In the genomic region with DNA sequence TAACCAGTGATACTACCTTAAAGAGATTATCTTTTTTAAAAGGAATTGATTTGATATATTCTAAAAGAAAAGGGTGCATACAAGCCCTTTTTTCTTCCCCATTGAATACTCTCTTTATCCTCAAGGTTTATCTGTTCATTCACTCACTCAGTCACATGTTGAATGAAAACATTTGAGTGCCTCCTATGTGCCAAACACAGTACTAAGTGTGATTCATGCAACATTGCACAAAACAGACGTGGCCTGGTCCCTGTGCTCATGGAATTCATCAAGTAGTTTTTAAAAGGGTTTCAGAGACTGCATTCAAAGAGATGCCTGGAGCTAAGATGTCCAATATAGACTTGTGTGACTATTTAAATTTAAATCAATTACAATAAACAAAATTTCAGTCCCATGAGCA, we compare ENCODE assay signal across 13 cellular contexts.
A peak's percentile ranks its signal among the peaks of the same experiment; 100 is the strongest.
DNase-seq lines count a peak whose midpoint lies in the region; ATAC-seq and TF ChIP-seq lines count a peak whose summit lies in the region.
"Had no signal": no experiment of that assay in that cellular context is flagged by ENCODE, and none has a peak within 500 bp of the region (broad histone marks: within the 10 kb centered on the region; RNA-seq: fewer than 3 reads in every experiment).

No MANE protein-coding gene starts in this region.

- H3K27ac ChIP-seq in GM23248, result no peak overlapping the region
- H3K27ac ChIP-seq in mesenchymal stem cell (ENCODE audit: low read length, poor library complexity, severe bottlenecking), result no peak overlapping the region

- H3K36me3 ChIP-seq in GM23248 (ENCODE audit: low read depth), result no peaks in the 10 kb centered on the region
- no peaks in the 10 kb centered on the region for H3K36me3 ChIP-seq in mesenchymal stem cell (ENCODE audit: control insufficient read depth in 1 of 2, insufficient read depth in 2 of 2, low read depth in 1 of 2, low read length in 2 of 2)
- H3K36me3 ChIP-seq: BE2C had no signal

- in situ Hi-C loops in GM23248 (cut with MboI) (no loop called here), SK-MEL-5 (cut with HindIII; ENCODE audit: low pct_unique_long_range_greater_than_20kb, low sequenced_read_pairs) (no loop called here)

- peak; percentile 23 for DNase-seq in GM23248
- peak; percentile 52 for DNase-seq in SK-MEL-5 (ENCODE audit: low read depth, low spot score)
- DNase-seq in fibroblast of mammary gland (ENCODE audit: low read depth), result peak; percentile 40
- peak; percentile 9 for DNase-seq in stromal cell of bone marrow (ENCODE audit: low read depth)
- no peak for DNase-seq in activated T-cell treated with anti-CD3 and anti-CD28 coated beads, Interleukin-2, amount 50 U/mL, for 4 hours
- no peak for DNase-seq in mesenchymal stem cell
- DNase-seq: BE2C; C1 segment of cervical spinal cord; Caco-2; CD4-positive, CD25-positive, alpha-beta regulatory T cell; CD8-positive, alpha-beta memory T cell; H9 had no signal

- no peak overlapping the region for H2BK12ac ChIP-seq in mesenchymal stem cell (ENCODE audit: low read length in 2 of 2)

- H4K8ac ChIP-seq in mesenchymal stem cell (ENCODE audit: low read length), result no peak overlapping the region

- no peak overlapping the region for H2BK15ac ChIP-seq in mesenchymal stem cell (ENCODE audit: low read depth, poor library complexity, severe bottlenecking)

- no peaks in the 10 kb centered on the region for H3K9me3 ChIP-seq in GM23248 (ENCODE audit: low read depth)
- H3K9me3 ChIP-seq in mesenchymal stem cell (ENCODE audit: control insufficient read depth, low read length), result no peaks in the 10 kb centered on the region
- H3K9me3 ChIP-seq: BE2C, Caco-2 had no signal

- no peaks in the 10 kb centered on the region for H3K36me3 Mint-ChIP-seq in activated T-cell treated with anti-CD3 and anti-CD28 coated beads, Interleukin-2, amount 50 U/mL, for 4 hours (ENCODE audit: insufficient read depth)
- H3K36me3 Mint-ChIP-seq: CD4-positive, CD25-positive, alpha-beta regulatory T cell; CD8-positive, alpha-beta memory T cell had no signal

- no peak for TF ChIP-seq CTCF in fibroblast of mammary gland (conservative IDR thresholded peaks at IDR 0.05; ENCODE audit: control insufficient read depth, insufficient read depth, low read depth, low read length)

- H3K4me3 ChIP-seq in GM23248 (no peak overlapping the region), fibroblast of mammary gland (ENCODE audit: control insufficient read depth, low read depth, low read length) (no peak overlapping the region), mesenchymal stem cell (ENCODE audit: insufficient read depth in 1 of 2, low read depth in 1 of 2, low read length in 2 of 2) (no peak overlapping the region)

- no peak overlapping the region for H3K23ac ChIP-seq in mesenchymal stem cell (ENCODE audit: low read length in 2 of 2)

- H3K18ac ChIP-seq in mesenchymal stem cell (ENCODE audit: low read depth in 1 of 2, low read length in 2 of 2), result no peak overlapping the region

- no peaks in the 10 kb centered on the region for H3K79me2 ChIP-seq in GM23248 (ENCODE audit: insufficient read depth)

- H3K4me3 Mint-ChIP-seq in activated T-cell treated with anti-CD3 and anti-CD28 coated beads, Interleukin-2, amount 50 U/mL, for 4 hours, result no peak overlapping the region
- H3K4me3 Mint-ChIP-seq: CD4-positive, CD25-positive, alpha-beta regulatory T cell; CD8-positive, alpha-beta memory T cell; H9 had no signal

- peaks cover 15% of the 10 kb centered on the region for H3K4me1 ChIP-seq in GM23248 (ENCODE audit: insufficient read depth)
- H3K4me1 ChIP-seq in mesenchymal stem cell (ENCODE audit: control insufficient read depth, insufficient read depth, low read depth, low read length), result no peaks in the 10 kb centered on the region
- H3K4me1 ChIP-seq: BE2C, Caco-2 had no signal

- peaks cover 22% of the 10 kb centered on the region for H3K27me3 Mint-ChIP-seq in activated T-cell treated with anti-CD3 and anti-CD28 coated beads, Interleukin-2, amount 50 U/mL, for 4 hours (ENCODE audit: low read depth)

- H2AK5ac ChIP-seq in mesenchymal stem cell (ENCODE audit: low read length, severe bottlenecking), result no peak overlapping the region

- H3K4me1 Mint-ChIP-seq in activated T-cell treated with anti-CD3 and anti-CD28 coated beads, Interleukin-2, amount 50 U/mL, for 4 hours (ENCODE audit: low read depth), result peaks cover 8% of the 10 kb centered on the region
- H3K4me1 Mint-ChIP-seq: CD4-positive, CD25-positive, alpha-beta regulatory T cell; CD8-positive, alpha-beta memory T cell had no signal

- no peak overlapping the region for H2BK120ac ChIP-seq in mesenchymal stem cell (ENCODE audit: low read depth, low read length)

- 46 to 50% methylated on average over 1 of the region's 1 CpG for WGBS in GM23248 (ENCODE audit: low coverage in 1 of 2, low lambda C conversion rate in 2 of 2, missing lambda C conversion rate in 2 of 2), 2 experiments
- 60% methylated on average over 1 of the region's 1 CpG for WGBS in mesenchymal stem cell

- H3K9ac ChIP-seq in GM23248 (no peak overlapping the region), mesenchymal stem cell (ENCODE audit: low read length) (no peak overlapping the region)

- H3F3A ChIP-seq in GM23248 (ENCODE audit: insufficient read depth), result no peaks in the 10 kb centered on the region

- H3K79me1 ChIP-seq in mesenchymal stem cell (replicated peaks; ENCODE audit: low read length, poor library complexity, severe bottlenecking), result no peaks in the 10 kb centered on the region

- no peak overlapping the region for H4K91ac ChIP-seq in mesenchymal stem cell (ENCODE audit: low read length)

- no peaks in the 10 kb centered on the region for H3K27me3 ChIP-seq in GM23248 (replicated peaks; ENCODE audit: insufficient read depth)
- no peaks in the 10 kb centered on the region for H3K27me3 ChIP-seq in mesenchymal stem cell (ENCODE audit: control insufficient read depth in 1 of 2, insufficient read depth in 1 of 2, low read length in 2 of 2)

- H2AFZ ChIP-seq in GM23248 (no peak overlapping the region), mesenchymal stem cell (ENCODE audit: low read depth, low read length) (no peak overlapping the region)

- H3K9me2 ChIP-seq in GM23248 (ENCODE audit: insufficient read depth), result no peaks in the 10 kb centered on the region

- no peak overlapping the region for H3K14ac ChIP-seq in mesenchymal stem cell (ENCODE audit: low read length in 2 of 2)

- H4K20me1 ChIP-seq in GM23248 (ENCODE audit: insufficient read depth), result no peaks in the 10 kb centered on the region

- H3K4me2 ChIP-seq in GM23248 (ENCODE audit: unreplicated experiment) (no peak overlapping the region), mesenchymal stem cell (ENCODE audit: low read length, poor library complexity, severe bottlenecking) (no peak overlapping the region)

- no peak overlapping the region for H2BK5ac ChIP-seq in mesenchymal stem cell (ENCODE audit: low read depth, low read length, poor library complexity, severe bottlenecking)

- H3K9me3 Mint-ChIP-seq in activated T-cell treated with anti-CD3 and anti-CD28 coated beads, Interleukin-2, amount 50 U/mL, for 4 hours, result no peaks in the 10 kb centered on the region

- ATAC-seq in GM21360 (IDR thresholded peaks at IDR 0.05; ENCODE audit: unreplicated experiment), result no peak
- no peak for ATAC-seq in activated T-cell treated with anti-CD3 and anti-CD28 coated beads, Interleukin-2, amount 50 U/mL, for 4 hours

- no peak overlapping the region for H3K4ac ChIP-seq in mesenchymal stem cell (ENCODE audit: low read depth in 1 of 2, low read length in 2 of 2)

Comparison
In these comparisons a context has a peak if more than half of its experiments do, and no peak if none do; other contexts are left out.
1. DNase-seq: peak in GM23248 (single experiment), SK-MEL-5 (single experiment), fibroblast of mammary gland (single experiment) and stromal cell of bone marrow (single experiment); none in activated T-cell treated with anti-CD3 and anti-CD28 coated beads, Interleukin-2, amount 50 U/mL, for 4 hours (single experiment) and mesenchymal stem cell (single experiment).